Comparison of ENCODE assay signal across 25 cellular contexts in the genomic region with DNA sequence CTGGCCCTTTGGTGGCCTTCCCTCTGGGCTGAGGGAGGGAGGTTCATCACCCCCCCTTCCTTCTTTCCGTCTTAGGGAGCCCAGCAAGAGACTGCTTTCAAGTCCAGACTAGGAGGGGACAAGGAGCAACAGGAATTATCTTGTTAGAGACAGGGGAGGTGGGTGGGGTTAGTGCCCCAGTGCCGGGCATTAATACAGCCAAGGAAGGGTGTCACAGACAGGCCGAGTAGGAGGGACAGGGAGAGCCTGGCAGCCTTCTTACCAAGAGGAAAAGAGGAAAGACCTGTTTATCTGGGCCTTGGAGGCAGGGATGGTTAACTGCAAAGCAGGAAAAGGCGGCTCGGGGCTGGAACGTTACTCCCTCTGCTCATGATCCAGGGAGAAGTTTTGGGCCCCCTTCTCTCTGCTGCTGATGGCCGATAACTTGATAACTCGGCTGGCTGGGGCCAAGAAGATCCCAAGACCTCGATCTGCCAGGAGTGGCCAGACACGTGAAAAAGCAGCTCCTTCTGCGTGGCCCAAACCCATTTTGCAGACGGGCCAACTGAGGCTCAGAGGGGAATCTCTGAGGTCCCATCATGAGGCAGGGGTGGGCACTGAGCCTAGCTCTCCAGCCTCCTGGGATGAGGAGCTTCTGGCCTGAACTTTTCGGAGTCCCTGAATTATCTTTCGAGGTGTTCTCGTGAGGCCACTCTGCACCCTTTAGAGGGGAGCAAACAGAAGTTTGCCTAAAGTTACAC.
DNase-seq lines count a peak whose midpoint lies in the region; ATAC-seq, FAIRE-seq and TF ChIP-seq lines count a peak whose summit lies in the region.
"Had no signal": no experiment of that assay in that cellular context is flagged by ENCODE, and none has a peak within 500 bp of the region (broad histone marks: within the 10 kb centered on the region; RNA-seq: fewer than 3 reads in every experiment).

No MANE protein-coding gene starts in this region.

- intact Hi-C loops in Right ventricle myocardium superior (cut with DNase I): no loop called here
- intact Hi-C loops in breast epithelium (cut with DNase I; ENCODE audit: low total_unique reads): no loop called here
- intact Hi-C loops in kidney (cut with DNase I): no loop called here

- TF ChIP-seq CTCF in right atrium auricular region (IDR thresholded peaks at IDR 0.05) (no peak), breast epithelium (IDR thresholded peaks at IDR 0.05) (no peak), kidney (IDR thresholded peaks at IDR 0.05; ENCODE audit: borderline replicate concordance, extremely low read depth, insufficient read depth) (no peak)

- H3K4me1 Mint-ChIP-seq in activated naive CD8-positive, alpha-beta T cell treated with anti-CD3 and anti-CD28 coated beads, Interleukin-2, amount 50 U/mL, for 24 hours: no peaks in the 10 kb centered on the region
- H3K4me1 Mint-ChIP-seq: activated CD4-positive, alpha-beta T cell treated with anti-CD3 and anti-CD28 coated beads, Interleukin-2, amount 10 ng/mL, durations not matched to agents 7 days and 5 days; CD4-positive, alpha-beta memory T cell; memory B cell had no signal

- H3K9ac ChIP-seq in kidney (ENCODE audit: low read length in 2 of 2): no peak overlapping the region

- no peak overlapping the region for H3K27ac ChIP-seq in right atrium auricular region
- peak overlapping the region; percentile 60 to 75 for H3K27ac ChIP-seq in breast epithelium
- H3K27ac ChIP-seq in kidney (ENCODE audit: low read depth in 2 of 2, low read length in 2 of 2): no peak overlapping the region
- peak overlapping the region; percentile 0 for H3K27ac ChIP-seq in urinary bladder (ENCODE audit: low read depth)
- H3K27ac ChIP-seq: body of pancreas, heart right ventricle, neutrophil, testis had no signal

- H3K9me3 Mint-ChIP-seq in activated naive CD8-positive, alpha-beta T cell treated with anti-CD3 and anti-CD28 coated beads, Interleukin-2, amount 50 U/mL, for 24 hours: no peaks in the 10 kb centered on the region
- H3K9me3 Mint-ChIP-seq: activated CD4-positive, alpha-beta T cell treated with anti-CD3 and anti-CD28 coated beads, Interleukin-2, amount 10 ng/mL, durations not matched to agents 7 days and 5 days had no signal

- DNase-seq in Right ventricle myocardium superior (peak; percentile 24), right atrium auricular region (ENCODE audit: low spot score) (no peak), breast epithelium (ENCODE audit: low spot score in 2 of 2) (peak; percentile 63 to 71), kidney (peak; percentile 33)
- DNase-seq in activated naive CD8-positive, alpha-beta T cell treated with anti-CD3 and anti-CD28 coated beads, Interleukin-2, amount 50 U/mL, for 24 hours: no peak
- DNase-seq in activated CD4-positive, alpha-beta T cell treated with anti-CD3 and anti-CD28 coated beads, Interleukin-2, amount 50 U/mL, for 48 hours: no peak
- DNase-seq: activated CD4-positive, alpha-beta T cell treated with anti-CD3 and anti-CD28 coated beads, Interleukin-2, amount 10 ng/mL, durations not matched to agents 7 days and 5 days; activated gamma-delta T cell treated with Interleukin-2 at 50 U/mL for 16 hours; activated T-cell treated with anti-CD3 and anti-CD28 coated beads, Interleukin-2, amount 50 U/mL, for 4 hours; AML-193; body of pancreas; CD4-positive, alpha-beta memory T cell; heart right ventricle; KBM-7; left colon; NCI-H1436 treated with DMSO at 0.1 percent for 48 hours; stimulated activated naive CD4-positive, alpha-beta T cell; testis had no signal

- no peaks in the 10 kb centered on the region for H3K4me1 ChIP-seq in right atrium auricular region
- H3K4me1 ChIP-seq in breast epithelium: no peaks in the 10 kb centered on the region
- H3K4me1 ChIP-seq in kidney (ENCODE audit: control insufficient read depth in 1 of 2, insufficient read depth in 1 of 2, low read depth in 1 of 2, low read length in 2 of 2): no peaks in the 10 kb centered on the region
- H3K4me1 ChIP-seq in urinary bladder (ENCODE audit: insufficient read depth): no peaks in the 10 kb centered on the region
- H3K4me1 ChIP-seq: body of pancreas, heart right ventricle, testis had no signal

- no peak overlapping the region for H3K4me3 ChIP-seq in right atrium auricular region
- H3K4me3 ChIP-seq in breast epithelium: no peak overlapping the region
- H3K4me3 ChIP-seq in kidney (ENCODE audit: low read length in 2 of 2): no peak overlapping the region
- no peak overlapping the region for H3K4me3 ChIP-seq in urinary bladder (ENCODE audit: low read depth, low read length)
- H3K4me3 ChIP-seq: body of pancreas, heart right ventricle, testis had no signal

- H3K36me3 Mint-ChIP-seq in activated naive CD8-positive, alpha-beta T cell treated with anti-CD3 and anti-CD28 coated beads, Interleukin-2, amount 50 U/mL, for 24 hours (ENCODE audit: low read depth): no peaks in the 10 kb centered on the region
- H3K36me3 Mint-ChIP-seq: CD4-positive, alpha-beta memory T cell; memory B cell had no signal

- WGBS in urinary bladder: 81% methylated on average over 15 of the region's 15 CpGs

- H3K27ac Mint-ChIP-seq in activated naive CD8-positive, alpha-beta T cell treated with anti-CD3 and anti-CD28 coated beads, Interleukin-2, amount 50 U/mL, for 24 hours: no peak overlapping the region
- H3K27ac Mint-ChIP-seq: activated CD4-positive, alpha-beta T cell treated with anti-CD3 and anti-CD28 coated beads, Interleukin-2, amount 10 ng/mL, durations not matched to agents 7 days and 5 days; CD4-positive, alpha-beta memory T cell; memory B cell; progenitor cell of endocrine pancreas; T-helper 2 cell treated with Interferon-gamma antibody and Interleukin-4, amounts not matched to agents 5 μg/mL and 100 μg/mL, for 36 hours had no signal

- no peak for TF ChIP-seq POLR2A in breast epithelium (IDR thresholded peaks at IDR 0.05)

- H3K36me3 ChIP-seq in right atrium auricular region (peaks cover 55% of the 10 kb centered on the region), breast epithelium (no peaks in the 10 kb centered on the region), kidney (ENCODE audit: control insufficient read depth in 1 of 2, insufficient read depth in 2 of 2, low read length in 2 of 2) (peaks cover 11 to 14% of the 10 kb centered on the region in 2 donors), urinary bladder (ENCODE audit: insufficient read depth) (no peaks in the 10 kb centered on the region)
- H3K36me3 ChIP-seq: neutrophil had no signal

- no peak overlapping the region for H3K4me3 Mint-ChIP-seq in activated naive CD8-positive, alpha-beta T cell treated with anti-CD3 and anti-CD28 coated beads, Interleukin-2, amount 50 U/mL, for 24 hours
- H3K4me3 Mint-ChIP-seq: activated CD4-positive, alpha-beta T cell treated with anti-CD3 and anti-CD28 coated beads, Interleukin-2, amount 10 ng/mL, durations not matched to agents 7 days and 5 days; activated T-cell treated with anti-CD3 and anti-CD28 coated beads, Interleukin-2, amount 50 U/mL, for 4 hours; CD4-positive, alpha-beta memory T cell; memory B cell; T-helper 2 cell treated with Interferon-gamma antibody and Interleukin-4, amounts not matched to agents 5 μg/mL and 100 μg/mL, for 36 hours had no signal

- no peak for FAIRE-seq in kidney (lab: Jason Lieb, UNC)
- FAIRE-seq: A204.1 had no signal

- H3K27me3 ChIP-seq in right atrium auricular region: no peaks in the 10 kb centered on the region
- no peaks in the 10 kb centered on the region for H3K27me3 ChIP-seq in breast epithelium
- H3K27me3 ChIP-seq: body of pancreas, heart right ventricle, neutrophil, testis had no signal

- H3K9me3 ChIP-seq in right atrium auricular region (peaks cover 0 to 5% of the 10 kb centered on the region in 2 donors), breast epithelium (peaks cover 0 to 10% of the 10 kb centered on the region in 2 donors), kidney (ENCODE audit: control insufficient read depth in 1 of 2, low read length in 2 of 2) (no peaks in the 10 kb centered on the region)
- H3K9me3 ChIP-seq: neutrophil, testis had no signal

- ATAC-seq in Right ventricle myocardium superior (ENCODE audit: poor library complexity) (no peak), GM19467 (IDR thresholded peaks at IDR 0.05; ENCODE audit: unreplicated experiment) (no peak)
- no peak for ATAC-seq in activated naive CD8-positive, alpha-beta T cell treated with anti-CD3 and anti-CD28 coated beads, Interleukin-2, amount 50 U/mL, for 24 hours
- ATAC-seq: activated T-cell treated with anti-CD3 and anti-CD28 coated beads, Interleukin-2, amount 50 U/mL, for 4 hours; body of pancreas; heart right ventricle; left colon had no signal

- no peaks in the 10 kb centered on the region for H3K27me3 Mint-ChIP-seq in activated naive CD8-positive, alpha-beta T cell treated with anti-CD3 and anti-CD28 coated beads, Interleukin-2, amount 50 U/mL, for 24 hours
- H3K27me3 Mint-ChIP-seq: activated CD4-positive, alpha-beta T cell treated with anti-CD3 and anti-CD28 coated beads, Interleukin-2, amount 10 ng/mL, durations not matched to agents 7 days and 5 days; CD4-positive, alpha-beta memory T cell; progenitor cell of endocrine pancreas had no signal

Comparison
In these comparisons a context has a peak if more than half of its experiments do, and no peak if none do; other contexts are left out.
1. DNase-seq: peak in Right ventricle myocardium superior (single experiment), breast epithelium (2 of 2) and kidney (single experiment); none in right atrium auricular region (single experiment), activated naive CD8-positive, alpha-beta T cell treated with anti-CD3 and anti-CD28 coated beads, Interleukin-2, amount 50 U/mL, for 24 hours (single experiment) and activated CD4-positive, alpha-beta T cell treated with anti-CD3 and anti-CD28 coated beads, Interleukin-2, amount 50 U/mL, for 48 hours (0 of 2).
2. H3K27ac ChIP-seq: peak in breast epithelium (2 of 2) and urinary bladder (single experiment); none in right atrium auricular region (0 of 2) and kidney (0 of 2).